Comparison of ENCODE assay signal across 25 cellular contexts in the genomic region with DNA sequence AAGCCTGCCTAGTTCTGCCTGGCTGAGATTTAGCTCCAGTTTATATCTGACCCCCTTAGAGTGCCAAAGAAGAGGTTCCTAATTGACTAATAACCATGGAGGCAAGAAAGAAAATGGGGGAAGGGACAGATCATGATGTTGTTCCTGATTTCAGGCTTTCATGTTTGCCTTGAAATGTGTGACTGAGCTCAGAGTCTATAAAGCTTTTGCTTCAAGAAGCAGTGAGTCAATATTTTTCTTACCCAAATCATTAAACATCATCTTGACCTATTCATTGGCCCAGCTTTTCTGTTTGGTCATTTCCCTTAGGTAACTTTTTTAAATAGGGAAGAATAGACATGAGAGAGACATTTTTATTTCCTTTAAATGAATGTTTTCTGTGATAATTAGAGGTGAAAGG. TPM values are rescaled to one million over a fixed set of nuclear protein-coding genes. Genes with fewer than 3 reads are reported as not detected.
DNase-seq lines count a peak whose midpoint lies in the region; ATAC-seq, FAIRE-seq and TF ChIP-seq lines count a peak whose summit lies in the region.
"Had no signal": no experiment of that assay in that cellular context is flagged by ENCODE, and none has a peak within 500 bp of the region (broad histone marks: within the 10 kb centered on the region; RNA-seq: fewer than 3 reads in every experiment).

No MANE protein-coding gene starts in this region.

- H3K4me3 ChIP-seq in A549: no peak overlapping the region
- H3K4me3 ChIP-seq in GM23248: no peak overlapping the region
- H3K4me3 ChIP-seq in H1 (ENCODE audit: extremely low read depth in 1 of 4, insufficient read depth in 2 of 4, low read depth in 3 of 4, low read length in 4 of 4): no peak overlapping the region
- H3K4me3 ChIP-seq: BLaER1 treated with 17β-estradiol and CSF1 and Interleukin-3, amounts not matched to agents 10 nM and 100 nM; coronary artery; esophagus squamous epithelium; lung; Peyer's patch; sigmoid colon; vagina had no signal

- H3K36me3 ChIP-seq in GM23248 (ENCODE audit: low read depth) (no peaks in the 10 kb centered on the region), H1 (ENCODE audit: control insufficient read depth in 2 of 4, insufficient read depth in 4 of 4, low read length in 3 of 4) (0 out of 8 replicates have a peak, but pooled peaks cover 0 to 3% (median 0%) of the 10 kb centered on the region in 4 experiments)
- H3K36me3 ChIP-seq: BLaER1 treated with 17β-estradiol and CSF1 and Interleukin-3, amounts not matched to agents 10 nM and 100 nM; Peyer's patch; sigmoid colon; vagina had no signal

- peak overlapping the region; percentile 11; the same call in 2 of the 3 replicates for H3K4me2 ChIP-seq in A549
- no peak overlapping the region for H3K4me2 ChIP-seq in GM23248 (ENCODE audit: unreplicated experiment)
- no peak overlapping the region for H3K4me2 ChIP-seq in H1 (ENCODE audit: insufficient read depth in 1 of 2, low read depth in 2 of 2, low read length in 2 of 2)
- H3K4me2 ChIP-seq: BLaER1 treated with 17β-estradiol and CSF1 and Interleukin-3, amounts not matched to agents 10 nM and 100 nM; KMS-11 had no signal

- no peak overlapping the region for H4K91ac ChIP-seq in H1 (replicated peaks; ENCODE audit: insufficient read length, low read length)

- no peak for FAIRE-seq in A549 (lab: Jason Lieb, UNC)
- no peak for FAIRE-seq in H1 (lab: Jason Lieb, UNC)
- FAIRE-seq: kidney had no signal

- TF ChIP-seq POLR2A in A549 (IDR thresholded peaks at IDR 0.05; ENCODE audit: low read length): no peak
- TF ChIP-seq POLR2A in H1 (IDR thresholded peaks at IDR 0.05; ENCODE audit: control extremely low read depth in 1 of 2, low read depth in 2 of 2, low read length in 2 of 2): no peak

- TF ChIP-seq RAD21 in A549 (conservative IDR thresholded peaks at IDR 0.05 in 1 of 2, IDR thresholded peaks at IDR 0.05 in 1 of 2) (no peak), H1 (IDR thresholded peaks at IDR 0.05 in 1 of 2, conservative IDR thresholded peaks at IDR 0.05 in 1 of 2; ENCODE audit: low read depth in 2 of 2, low read length in 2 of 2) (no peak)

- H3K27me3 Mint-ChIP-seq in osteocyte (ENCODE audit: unreplicated experiment): no peaks in the 10 kb centered on the region
- H3K27me3 Mint-ChIP-seq: activated B cell treated with CpG ODN at 0.5 μM for 24 hours had no signal

- no peak overlapping the region for H2BK20ac ChIP-seq in H1 (ENCODE audit: low read length)

- no peak overlapping the region for H3K18ac ChIP-seq in H1 (ENCODE audit: extremely low read depth, low read length)

- no peak overlapping the region for H4K5ac ChIP-seq in H1 (ENCODE audit: insufficient read length, low read depth, low read length)

- CTCF ChIA-PET in A549 (lab: Yijun Ruan, JAX): interaction anchor here (1.6 to 13.4 kb wide), 6 partner anchors 9 to 750 kb away, joined by 5 to 274 read pairs (median 15); a partner anchor contains a TSS
- CTCF ChIA-PET in H1 (lab: Charles Lee; ENCODE audit: partially characterized antibody): interaction anchor here (0.6 to 4.9 kb wide), 7 partner anchors 9 to 191 kb away, joined by 3 to 27 read pairs (median 4); no protein-coding TSS in a partner anchor

- POLR2A ChIA-PET in A549 (lab: Yijun Ruan, JAX): interaction anchor here (0.6 to 2.2 kb wide), 5 partner anchors 8 to 1253 kb away, joined by 3 to 25 read pairs (median 3); a partner anchor contains a TSS
- POLR2A ChIA-PET in H1 (lab: Charles Lee; ENCODE audit: partially characterized antibody): interaction anchor here (8.6 kb wide), 1 partner anchor 10 kb away, joined by 91 read pairs; no protein-coding TSS in a partner anchor

- no peak overlapping the region for H2BK12ac ChIP-seq in H1 (ENCODE audit: low read depth, low read length)

- H2BK5ac ChIP-seq in H1 (ENCODE audit: low read depth, low read length): no peak overlapping the region

- H3K79me2 ChIP-seq in GM23248 (ENCODE audit: insufficient read depth) (no peaks in the 10 kb centered on the region), H1 (ENCODE audit: control insufficient read depth in 1 of 2, insufficient read depth in 2 of 2, low read length in 2 of 2) (no peaks in the 10 kb centered on the region)

- no peaks in the 10 kb centered on the region for H3K9me2 ChIP-seq in GM23248 (ENCODE audit: insufficient read depth)

- H3K4me3 Mint-ChIP-seq in osteocyte (ENCODE audit: unreplicated experiment): no peak overlapping the region
- H3K4me3 Mint-ChIP-seq: activated B cell treated with CpG ODN at 0.5 μM for 24 hours; activated naive CD4-positive, alpha-beta T cell treated with anti-CD3 and anti-CD28 coated beads for 36 hours; endodermal cell; T-helper 2 cell treated with Interferon-gamma antibody and Interleukin-4, amounts not matched to agents 5 μg/mL and 100 μg/mL, for 36 hours had no signal

- H3K23ac ChIP-seq in H1 (ENCODE audit: insufficient read length): no peak overlapping the region

- H3K4me1 Mint-ChIP-seq in osteocyte (ENCODE audit: unreplicated experiment): peaks cover 7% of the 10 kb centered on the region
- H3K4me1 Mint-ChIP-seq: activated B cell treated with CpG ODN at 0.5 μM for 24 hours had no signal

- H3F3A ChIP-seq in GM23248 (ENCODE audit: insufficient read depth): peaks cover 4% of the 10 kb centered on the region; the same call in 1 of the 2 replicates

- H4K20me1 ChIP-seq in GM23248 (ENCODE audit: insufficient read depth) (no peaks in the 10 kb centered on the region), H1 (replicated peaks in 1 of 2; ENCODE audit: control insufficient read depth in 1 of 2, insufficient read depth in 2 of 2, low read length in 2 of 2) (no peaks in the 10 kb centered on the region)
- H4K20me1 ChIP-seq: BLaER1 treated with 17β-estradiol and CSF1 and Interleukin-3, amounts not matched to agents 10 nM and 100 nM had no signal

- no peak for DNase-seq in A549 (ENCODE audit: low read depth in 1 of 2, low spot score in 1 of 2)
- DNase-seq in GM23248: peak; percentile 33
- DNase-seq in H1 (ENCODE audit: low read depth in 1 of 2, low spot score in 2 of 2): no peak
- no peak for DNase-seq in osteocyte (ENCODE audit: extremely low spot score, unreplicated experiment)
- DNase-seq in COR-L47 (lab: John Stamatoyannopoulos, UW): no peak
- DNase-seq in SW480 (ENCODE audit: low spot score): no peak
- DNase-seq in NCI-H146 (lab: John Stamatoyannopoulos, UW): no peak
- DNase-seq: activated B cell treated with CpG ODN at 0.5 μM for 24 hours; activated naive CD4-positive, alpha-beta T cell treated with anti-CD3 and anti-CD28 coated beads for 36 hours; endodermal cell; esophagus squamous epithelium; kidney; NCI-H1694; NCI-H2171 treated with DMSO at 0.1 percent for 48 hours; NCI-H524 treated with DMSO at 0.1 percent for 48 hours; Peyer's patch; posterior cingulate gyrus; sigmoid colon had no signal

- in situ Hi-C loops in GM23248 (cut with MboI): no loop called here

- H4K8ac ChIP-seq in H1 (ENCODE audit: extremely low read depth, insufficient read depth, low read length): no peak overlapping the region

- H3K9ac ChIP-seq in GM23248 (no peak overlapping the region), H1 (replicated peaks in 1 of 4; ENCODE audit: extremely low read depth in 1 of 4, low read depth in 3 of 4, low read length in 3 of 4) (no peak overlapping the region)
- H3K9ac ChIP-seq: BLaER1 treated with 17β-estradiol and CSF1 and Interleukin-3, amounts not matched to agents 10 nM and 100 nM; KMS-11 had no signal

- TF ChIP-seq CTCF in A549 (IDR thresholded peaks at IDR 0.05) (no peak), H1 (IDR thresholded peaks at IDR 0.05; ENCODE audit: control extremely low read depth in 1 of 3, insufficient read depth in 1 of 3, low read depth in 1 of 3, low read length in 3 of 3) (no peak), osteocyte (IDR thresholded peaks at IDR 0.05) (no peak)

- H2AK5ac ChIP-seq in H1 (ENCODE audit: low read depth, low read length): no peak overlapping the region

- peaks cover 3% of the 10 kb centered on the region for H3K36me3 Mint-ChIP-seq in osteocyte (ENCODE audit: unreplicated experiment)

- H3K27ac Mint-ChIP-seq in osteocyte (ENCODE audit: unreplicated experiment): peak overlapping the region; percentile 5
- H3K27ac Mint-ChIP-seq: activated B cell treated with CpG ODN at 0.5 μM for 24 hours; activated naive CD4-positive, alpha-beta T cell treated with anti-CD3 and anti-CD28 coated beads for 36 hours; endodermal cell; T-helper 2 cell treated with Interferon-gamma antibody and Interleukin-4, amounts not matched to agents 5 μg/mL and 100 μg/mL, for 36 hours had no signal

- peaks cover 78% of the 10 kb centered on the region for H3K27me3 ChIP-seq in GM23248 (replicated peaks; ENCODE audit: insufficient read depth)
- no peaks in the 10 kb centered on the region for H3K27me3 ChIP-seq in H1 (replicated peaks in 1 of 4; ENCODE audit: control insufficient read depth in 3 of 4, extremely low read depth in 1 of 4, insufficient read depth in 3 of 4, low read length in 3 of 4)
- H3K27me3 ChIP-seq: BLaER1 treated with 17β-estradiol and CSF1 and Interleukin-3, amounts not matched to agents 10 nM and 100 nM; esophagus squamous epithelium; Peyer's patch; sigmoid colon; vagina had no signal

- H3K14ac ChIP-seq in H1 (ENCODE audit: insufficient read length): no peak overlapping the region

- H2BK120ac ChIP-seq in H1 (replicated peaks; ENCODE audit: low read depth, low read length): no peak overlapping the region

- TF ChIP-seq EP300 in A549 (IDR thresholded peaks at IDR 0.05) (no peak), H1 (IDR thresholded peaks at IDR 0.05; ENCODE audit: borderline replicate concordance in 1 of 2, low read depth in 2 of 2, low read length in 2 of 2) (no peak)

- ATAC-seq in A549 (no peak), HG03439 (IDR thresholded peaks at IDR 0.05; ENCODE audit: unreplicated experiment) (no peak)

- H3K56ac ChIP-seq in H1 (replicated peaks; ENCODE audit: insufficient read length, low read depth, low read length): no peak overlapping the region

- H3K4me1 ChIP-seq in A549 (peaks cover 13% of the 10 kb centered on the region; the same call in 2 of the 3 replicates), GM23248 (ENCODE audit: insufficient read depth) (no peaks in the 10 kb centered on the region), H1 (replicated peaks in 1 of 4; ENCODE audit: control insufficient read depth in 3 of 4, insufficient read depth in 4 of 4, low read length in 3 of 4) (no peaks in the 10 kb centered on the region; a peak in 1 of 7 replicates)
- H3K4me1 ChIP-seq: BLaER1 treated with 17β-estradiol and CSF1 and Interleukin-3, amounts not matched to agents 10 nM and 100 nM; esophagus squamous epithelium; Peyer's patch; sigmoid colon; vagina had no signal

- H3K27ac ChIP-seq in A549: 0 out of 6 replicates have a peak overlapping the region, but pooled peaks of 1 of the 2 experiments have one; percentile 5
- no peak overlapping the region for H3K27ac ChIP-seq in GM23248
- H3K27ac ChIP-seq in H1 (ENCODE audit: low read depth, low read length): no peak overlapping the region
- H3K27ac ChIP-seq: BLaER1 treated with 17β-estradiol and CSF1 and Interleukin-3, amounts not matched to agents 10 nM and 100 nM; coronary artery; esophagus squamous epithelium; KMS-11; Peyer's patch; sigmoid colon; vagina had no signal

- no peak overlapping the region for H3K4ac ChIP-seq in H1 (replicated peaks; ENCODE audit: insufficient read length, low read depth, low read length)

- no peaks in the 10 kb centered on the region for H3K9me3 Mint-ChIP-seq in osteocyte (ENCODE audit: unreplicated experiment)
- H3K9me3 Mint-ChIP-seq: activated B cell treated with CpG ODN at 0.5 μM for 24 hours; activated naive CD4-positive, alpha-beta T cell treated with anti-CD3 and anti-CD28 coated beads for 36 hours; T-helper 2 cell treated with Interferon-gamma antibody and Interleukin-4, amounts not matched to agents 5 μg/mL and 100 μg/mL, for 36 hours had no signal

- H2BK15ac ChIP-seq in H1 (ENCODE audit: low read length): no peak overlapping the region

- no peaks in the 10 kb centered on the region for H3K79me1 ChIP-seq in H1 (ENCODE audit: low read depth, low read length)

- peaks cover 2% of the 10 kb centered on the region; the same call in 1 of the 2 replicates for H3K23me2 ChIP-seq in H1 (ENCODE audit: low read depth, low read length)

- H3K9me3 ChIP-seq in A549 (no peaks in the 10 kb centered on the region), GM23248 (ENCODE audit: low read depth) (no peaks in the 10 kb centered on the region), H1 (ENCODE audit: insufficient read depth in 2 of 2, low read depth in 1 of 2, low read length in 1 of 2) (peaks cover 4% of the 10 kb centered on the region in 2 experiments; a peak in 1 of 4 replicates)
- H3K9me3 ChIP-seq: esophagus squamous epithelium, Peyer's patch, sigmoid colon, vagina had no signal

- H2AFZ ChIP-seq in GM23248 (no peak overlapping the region), H1 (ENCODE audit: low read length) (0 out of 2 replicates have a peak overlapping the region, but pooled peaks have one; percentile 51)

RNA-seq across cellular contexts. Expression of a gene that starts 55.9 kb away (rescaled TPM):
- polyA plus RNA-seq in A549 (2011; rRNA removed): 4.5 and 5.0 TPM in 2 replicates
- 2.1 and 2.5 TPM in 2 replicates for polyA plus RNA-seq in A549 (2012; cell fraction: cytosol; rRNA removed)
- polyA plus RNA-seq in A549 (2012; cell fraction: nucleus; rRNA removed): 3.6 and 4.4 TPM in 2 replicates
- polyA plus RNA-seq in A549 (2017; fragmentation: RNase III; extraction: RNeasy Plus Mini Kit Qiagen cat#74134 plus additional on column Dnase treatment): 3.6 to 3.8 TPM (median 3.6 TPM) in 3 replicates
- polyA minus RNA-seq in A549 (2011; rRNA and poly(A)+ RNA removed): 15.8 and 16.8 TPM in 2 replicates
- total RNA-seq in GM23248 (2014; rRNA removed; shearing (Covaris generic)): 1.9 TPM in 2 replicates
- 1.6 and 1.8 TPM in 2 replicates for polyA plus RNA-seq in GM23248 (2016; fragmentation: Nextera tagmentation; extraction: Ambion mirVana)
- 0.15 and 0.27 TPM in 2 replicates for total RNA-seq in H1 (2021; fragmentation: NEBNext Ultra II Directional; extraction: Animal tissue kit (Norgen Biotek cat#: 25700))
- polyA plus RNA-seq in H1 (2011; rRNA removed): 0.51 and 0.74 TPM in 2 replicates
- polyA plus RNA-seq in H1 (2011; cell fraction: cytosol; rRNA removed): 0.28 TPM
- polyA plus RNA-seq in H1 (2011; cell fraction: nucleus; rRNA removed): 0.43 TPM
- polyA plus RNA-seq in H1 (2012, experiment 1 of 2): 0.16 to 0.32 TPM (median 0.17 TPM) in 4 replicates
- 0.17 TPM for polyA plus RNA-seq in H1 (2012, experiment 2 of 2)
- 0.18 TPM for polyA plus RNA-seq in H1 (2013, experiment 1 of 2)
- polyA plus RNA-seq in H1 (2013, experiment 2 of 2): 0.18 TPM
- 0.50 and 1.2 TPM in 2 replicates for polyA minus RNA-seq in H1 (2011; rRNA and poly(A)+ RNA removed)
- polyA minus RNA-seq in H1 (2011; cell fraction: cytosol; rRNA and poly(A)+ RNA removed): not detected
- polyA minus RNA-seq in H1 (2011; cell fraction: nucleus; rRNA and poly(A)+ RNA removed): 2.4 TPM
- 6.0 and 7.0 TPM in 2 replicates for total RNA-seq in osteocyte
